8 cellular contexts compared by ENCODE assay signal in the genomic region with DNA sequence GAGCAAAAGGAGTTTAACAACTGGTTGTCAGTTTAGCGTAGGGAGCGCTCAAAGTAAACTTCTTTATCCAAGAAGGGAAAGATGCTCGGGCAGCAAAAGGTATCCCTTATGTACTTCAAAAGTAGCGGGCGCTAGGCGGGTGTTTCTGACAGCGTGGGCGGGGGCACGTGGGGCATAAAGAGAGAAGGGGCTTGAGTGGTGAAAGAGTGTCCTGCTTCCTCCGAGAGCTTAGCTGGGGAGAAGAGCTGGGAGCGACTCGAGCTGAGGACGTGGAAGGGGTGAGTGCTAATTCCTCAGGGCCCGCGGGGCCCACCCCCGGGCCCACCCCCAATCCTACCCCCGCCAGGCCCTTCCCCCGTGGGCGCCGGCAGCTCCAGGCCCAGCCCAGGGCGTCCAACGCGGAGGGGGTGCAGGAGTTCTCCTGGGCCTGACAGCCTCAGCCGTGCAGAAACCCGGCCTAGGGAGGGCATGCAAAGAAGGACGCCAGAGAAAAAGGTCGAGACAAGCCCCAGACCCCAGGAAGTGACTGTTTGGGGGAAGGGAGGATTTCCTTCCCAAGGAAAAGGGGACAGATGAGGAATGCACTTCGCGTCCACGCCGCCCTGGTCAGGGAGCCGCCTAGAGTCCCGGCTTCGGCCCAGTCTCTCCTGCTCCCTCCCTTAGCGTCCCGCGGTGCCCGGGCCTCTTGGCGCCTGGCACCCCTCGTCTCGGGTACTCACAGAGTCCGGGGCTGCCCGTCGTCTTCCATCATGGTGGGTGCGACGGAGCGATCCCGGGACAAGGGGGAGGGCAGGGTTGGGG. TPM values are rescaled to one million over a fixed set of nuclear protein-coding genes. Genes with fewer than 3 reads are reported as not detected.
DNase-seq lines count a peak whose midpoint lies in the region; ATAC-seq and TF ChIP-seq lines count a peak whose summit lies in the region.

No MANE protein-coding gene starts in this region.

- peak overlapping the region; percentile 99 for H3K4me3 ChIP-seq in adipocyte (ENCODE audit: low read length)
- peak overlapping the region; percentile 63 to 76 for H3K4me3 ChIP-seq in right atrium auricular region
- peak overlapping the region; percentile 89 for H3K4me3 ChIP-seq in retinal pigment epithelial cell (ENCODE audit: low read length)

- H3K4me1 ChIP-seq in adipocyte (ENCODE audit: control insufficient read depth, insufficient read depth, low read length) (peaks cover 48% of the 10 kb centered on the region), right atrium auricular region (peaks cover 0 to 49% of the 10 kb centered on the region in 2 donors)

- ATAC-seq in GM18502 (IDR thresholded peaks at IDR 0.05; ENCODE audit: poor library complexity, unreplicated experiment) (peak; percentile 3), HG03045 (IDR thresholded peaks at IDR 0.05; ENCODE audit: unreplicated experiment) (peak; percentile 6), SK-N-SH treated with all-trans-retinoic acid at 6 μM for 48 hours (peak; percentile 36)

- H3K36me3 ChIP-seq in adipocyte (ENCODE audit: control insufficient read depth, insufficient read depth, low read length, severe bottlenecking), result peaks cover 6% of the 10 kb centered on the region
- H3K36me3 ChIP-seq in right atrium auricular region, result no peaks in the 10 kb centered on the region

- H3K27me3 ChIP-seq in adipocyte (replicated peaks; ENCODE audit: control insufficient read depth, insufficient read depth, low read length) (no peaks in the 10 kb centered on the region), right atrium auricular region (no peaks in the 10 kb centered on the region)

- TF ChIP-seq CTCF in right atrium auricular region (IDR thresholded peaks at IDR 0.05), result no peak
- no peak for TF ChIP-seq CTCF in retinal pigment epithelial cell (conservative IDR thresholded peaks at IDR 0.05; ENCODE audit: low read depth, low read length)

- DNase-seq in adipocyte (ENCODE audit: low read depth) (peak; percentile 80), right atrium auricular region (ENCODE audit: low spot score) (no peak), retinal pigment epithelial cell (ENCODE audit: low read depth) (no peak), OCI-M2 (lab: John Stamatoyannopoulos, UW; ENCODE audit: unreplicated experiment) (no peak), occipital lobe (lab: John Stamatoyannopoulos, UW) (no peak)

- H3K9me3 ChIP-seq in adipocyte (ENCODE audit: control insufficient read depth, low read length) (no peaks in the 10 kb centered on the region), right atrium auricular region (no peaks in the 10 kb centered on the region)

- peak overlapping the region; percentile 96 to 98 for H3K27ac ChIP-seq in right atrium auricular region

- peak overlapping the region; percentile 99 for H3K9ac ChIP-seq in adipocyte (ENCODE audit: low read length)

TF ChIP-seq in SK-N-SH treated with all-trans-retinoic acid at 6 μM for 48 hours, 23 proteins besides CTCF, POLR2A, EP300 and RAD21:
- TF ChIP-seq PPARA (CRISPR knock-in tag; IDR thresholded peaks at IDR 0.05; ENCODE audit: borderline replicate concordance), result no peak
- TF ChIP-seq, protein P1, sequence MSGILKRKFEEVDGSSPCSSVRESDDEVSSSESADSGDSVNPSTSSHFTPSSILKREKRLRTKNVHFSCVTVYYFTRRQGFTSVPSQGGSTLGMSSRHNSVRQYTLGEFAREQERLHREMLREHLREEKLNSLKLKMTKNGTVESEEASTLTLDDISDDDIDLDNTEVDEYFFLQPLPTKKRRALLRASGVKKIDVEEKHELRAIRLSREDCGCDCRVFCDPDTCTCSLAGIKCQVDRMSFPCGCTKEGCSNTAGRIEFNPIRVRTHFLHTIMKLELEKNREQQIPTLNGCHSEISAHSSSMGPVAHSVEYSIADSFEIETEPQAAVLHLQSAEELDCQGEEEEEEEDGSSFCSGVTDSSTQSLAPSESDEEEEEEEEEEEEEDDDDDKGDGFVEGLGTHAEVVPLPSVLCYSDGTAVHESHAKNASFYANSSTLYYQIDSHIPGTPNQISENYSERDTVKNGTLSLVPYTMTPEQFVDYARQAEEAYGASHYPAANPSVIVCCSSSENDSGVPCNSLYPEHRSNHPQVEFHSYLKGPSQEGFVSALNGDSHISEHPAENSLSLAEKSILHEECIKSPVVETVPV (CRISPR knock-in tag; IDR thresholded peaks at IDR 0.05), result no peak
- TF ChIP-seq SNAI2 (CRISPR knock-in tag; IDR thresholded peaks at IDR 0.05), result no peak
- no peak for TF ChIP-seq ZNF565 (CRISPR knock-in tag; conservative IDR thresholded peaks at IDR 0.05; ENCODE audit: low read depth)
- TF ChIP-seq BACH2 (CRISPR knock-in tag; IDR thresholded peaks at IDR 0.05; ENCODE audit: borderline replicate concordance), result no peak
- no peak for TF ChIP-seq TCF4 (CRISPR knock-in tag; IDR thresholded peaks at IDR 0.05; ENCODE audit: borderline replicate concordance)
- TF ChIP-seq ZNF70 (CRISPR knock-in tag; IDR thresholded peaks at IDR 0.05), result no peak
- no peak for TF ChIP-seq ARNTL (CRISPR knock-in tag; IDR thresholded peaks at IDR 0.05; ENCODE audit: borderline replicate concordance, low read depth)
- TF ChIP-seq TOX (CRISPR knock-in tag; IDR thresholded peaks at IDR 0.05; ENCODE audit: borderline replicate concordance), result no peak
- no peak for TF ChIP-seq ZFP30 (CRISPR knock-in tag; IDR thresholded peaks at IDR 0.05)
- TF ChIP-seq, protein P2, sequence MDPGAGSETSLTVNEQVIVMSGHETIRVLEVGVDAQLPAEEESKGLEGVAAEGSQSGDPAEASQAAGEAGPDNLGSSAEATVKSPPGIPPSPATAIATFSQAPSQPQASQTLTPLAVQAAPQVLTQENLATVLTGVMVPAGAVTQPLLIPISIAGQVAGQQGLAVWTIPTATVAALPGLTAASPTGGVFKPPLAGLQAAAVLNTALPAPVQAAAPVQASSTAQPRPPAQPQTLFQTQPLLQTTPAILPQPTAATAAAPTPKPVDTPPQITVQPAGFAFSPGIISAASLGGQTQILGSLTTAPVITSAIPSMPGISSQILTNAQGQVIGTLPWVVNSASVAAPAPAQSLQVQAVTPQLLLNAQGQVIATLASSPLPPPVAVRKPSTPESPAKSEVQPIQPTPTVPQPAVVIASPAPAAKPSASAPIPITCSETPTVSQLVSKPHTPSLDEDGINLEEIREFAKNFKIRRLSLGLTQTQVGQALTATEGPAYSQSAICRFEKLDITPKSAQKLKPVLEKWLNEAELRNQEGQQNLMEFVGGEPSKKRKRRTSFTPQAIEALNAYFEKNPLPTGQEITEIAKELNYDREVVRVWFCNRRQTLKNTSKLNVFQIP (CRISPR knock-in tag; IDR thresholded peaks at IDR 0.05; ENCODE audit: borderline replicate concordance, low read depth), result no peak
- no peak for TF ChIP-seq ISL1 (CRISPR knock-in tag; IDR thresholded peaks at IDR 0.05)
- no peak for TF ChIP-seq RARB (CRISPR knock-in tag; IDR thresholded peaks at IDR 0.05)
- TF ChIP-seq ZNF8 (CRISPR knock-in tag; IDR thresholded peaks at IDR 0.05), result no peak
- TF ChIP-seq ESRRG (CRISPR knock-in tag; IDR thresholded peaks at IDR 0.05), result no peak

RNA-seq across cellular contexts. Expression of a gene that starts 0.8 kb away (rescaled TPM):
- total RNA-seq in right atrium auricular region, result 10 to 100 TPM; 32.5 to 39.2 TPM
- 58.8 TPM for total RNA-seq in occipital lobe

RNA-seq across cellular contexts. Expression of a gene that starts 53.4 kb away (rescaled TPM):
- total RNA-seq in right atrium auricular region, result 10 to 100 TPM in 1 of 2 donors, 1 to 10 TPM in 1; 7.8 to 10.8 TPM
- total RNA-seq in occipital lobe, result 10.5 TPM

RNA-seq across cellular contexts. Expression of a gene that starts 55.3 kb away (rescaled TPM):
- 100 to 1,000 TPM; 126 to 152 TPM for total RNA-seq in right atrium auricular region
- 0.78 TPM for total RNA-seq in occipital lobe

Comparison
In these comparisons a context has a peak if more than half of its experiments do, and no peak if none do; other contexts are left out.
1. RNA of a gene that starts 55.3 kb away (total RNA-seq): 126 to 152 TPM in right atrium auricular region; 0.78 TPM in occipital lobe (single experiment); every median in the first group is over 10 times any median in the second.
2. Peak in every context shown above with its lines, with median percentiles within 50 percentile points of each other: ATAC-seq and H3K4me3 ChIP-seq.